In genomic region chr7:149664176-149664575, GRCh38 we compare ENCODE assay signal across 26 cellular contexts.
"Had no signal": no experiment of that assay in that cellular context is flagged by ENCODE, and none has a peak within 500 bp of the region (broad histone marks: within the 10 kb centered on the region; RNA-seq: fewer than 3 reads in every experiment).

No MANE protein-coding gene starts in this region.

- DNase-seq: dermis blood vessel endothelial cell; effector CD4-positive, alpha-beta T cell; effector memory CD4-positive, alpha-beta T cell; heart left ventricle; hypothalamus; immature natural killer cell; islet precursor cell; kidney; kidney glomerular epithelial cell; left colon; left ventricle myocardium inferior; lower lobe of right lung; mesendoderm; midbrain; naive thymus-derived CD4-positive, alpha-beta T cell had no signal

- H3K4me1 ChIP-seq: esophagus muscularis mucosa, foreskin keratinocyte, gastroesophageal sphincter, heart left ventricle, lower lobe of right lung had no signal

- H3K27ac Mint-ChIP-seq: immature natural killer cell; memory B cell; naive thymus-derived CD4-positive, alpha-beta T cell had no signal

- H3K4me1 Mint-ChIP-seq: immature natural killer cell; memory B cell; naive thymus-derived CD4-positive, alpha-beta T cell had no signal

- H3K4me3 Mint-ChIP-seq: immature natural killer cell; memory B cell; naive thymus-derived CD4-positive, alpha-beta T cell had no signal

- H3K36me3 Mint-ChIP-seq: immature natural killer cell; memory B cell; naive thymus-derived CD4-positive, alpha-beta T cell had no signal

- H3K27ac ChIP-seq: coronary artery, esophagus muscularis mucosa, foreskin keratinocyte, gastroesophageal sphincter, heart left ventricle, hepatocyte, left ventricle myocardium inferior, lower lobe of right lung had no signal

- H3K27me3 ChIP-seq: dorsolateral prefrontal cortex, esophagus muscularis mucosa, hepatocyte had no signal

- H3K9me3 ChIP-seq: lower lobe of right lung had no signal

- H3K36me3 ChIP-seq: esophagus muscularis mucosa, gastroesophageal sphincter, heart left ventricle, left ventricle myocardium inferior, lower lobe of right lung had no signal

- FAIRE-seq: colon, endothelial cell of umbilical vein, frontal cortex, kidney had no signal

- H3K4me3 ChIP-seq: coronary artery, dorsolateral prefrontal cortex, esophagus muscularis mucosa, gastroesophageal sphincter, heart left ventricle, hepatocyte, left ventricle myocardium inferior, lower lobe of right lung had no signal

- H3K9me3 Mint-ChIP-seq: immature natural killer cell had no signal

- ATAC-seq: gastroesophageal sphincter; heart left ventricle; left colon; left lobe of liver; lower lobe of right lung; naive thymus-derived CD4-positive, alpha-beta T cell had no signal
